8 cellular contexts compared by ENCODE assay signal in the genomic region with DNA sequence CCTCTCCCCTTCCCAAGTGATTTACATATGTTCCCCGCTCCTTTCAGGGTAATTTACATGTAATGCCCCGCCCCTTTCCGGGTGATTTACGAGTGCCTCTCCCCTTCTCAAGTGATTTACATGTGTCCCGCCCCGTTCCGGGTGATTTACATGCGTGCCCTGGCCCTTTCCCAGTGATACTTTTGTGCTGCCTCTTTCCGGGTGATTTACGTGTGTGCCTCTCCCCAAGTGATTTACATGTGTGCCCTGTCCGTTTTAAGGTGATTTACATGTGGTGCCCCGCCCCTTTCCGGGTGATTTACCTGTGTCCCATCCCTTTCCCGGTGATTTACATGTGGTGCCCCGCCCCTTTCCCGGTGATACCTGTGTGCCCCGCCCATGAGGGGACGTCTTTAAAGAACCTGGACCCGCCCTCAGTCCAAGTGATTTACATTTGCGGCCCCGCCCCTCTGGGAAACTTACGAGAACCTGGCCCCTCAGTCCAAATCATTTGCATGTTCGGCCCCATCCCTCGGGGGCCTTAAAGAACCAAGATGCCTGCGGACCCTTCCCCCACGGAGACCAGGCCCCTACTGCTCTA. TPM values are rescaled to one million over a fixed set of nuclear protein-coding genes. Genes with fewer than 3 reads are reported as not detected.
A peak's percentile ranks its signal among the peaks of the same experiment; 100 is the strongest.
DNase-seq lines count a peak whose midpoint lies in the region; ATAC-seq and TF ChIP-seq lines count a peak whose summit lies in the region.

No MANE protein-coding gene starts in this region.

- peak overlapping the region; percentile 99 for H3K27ac ChIP-seq in RWPE1

- peaks cover 5% of the 10 kb centered on the region for H3K36me3 Mint-ChIP-seq in neural crest cell (ENCODE audit: low read depth)

- peak; percentile 40 for ATAC-seq in GM21737 (IDR thresholded peaks at IDR 0.05; ENCODE audit: unreplicated experiment)

- peaks cover 38% of the 10 kb centered on the region for H3K27me3 Mint-ChIP-seq in neural crest cell (ENCODE audit: low read depth)

- H3K4me3 ChIP-seq in fibroblast of the aortic adventitia (ENCODE audit: low read depth, low read length): peak overlapping the region; percentile 59

- TF ChIP-seq CTCF in RWPE1 (conservative IDR thresholded peaks at IDR 0.05; ENCODE audit: low read depth) (no peak), fibroblast of the aortic adventitia (IDR thresholded peaks at IDR 0.05; ENCODE audit: insufficient read depth, low read length) (no peak), neural crest cell (conservative IDR thresholded peaks at IDR 0.05) (no peak)

- peak overlapping the region; percentile 97 for H3K4me3 Mint-ChIP-seq in neural crest cell

- peak overlapping the region; percentile 78 for H3K27ac Mint-ChIP-seq in neural crest cell (ENCODE audit: unreplicated experiment)

- no peaks in the 10 kb centered on the region for H3K9me3 Mint-ChIP-seq in neural crest cell

- peaks cover 10% of the 10 kb centered on the region for H3K4me1 Mint-ChIP-seq in neural crest cell

- DNase-seq in DMS79 treated with DMSO at 0.1 percent for 48 hours (lab: John Stamatoyannopoulos, UW): peak; percentile 67
- peak; percentile 82 for DNase-seq in KG1 (lab: John Stamatoyannopoulos, UW)
- DNase-seq in RWPE1 (ENCODE audit: low spot score): peak; percentile 93
- DNase-seq in activated T-helper 9 cell treated with anti-CD3 and anti-CD28 coated beads, Interleukin-2, amount 50 U/mL, for 16 hours (ENCODE audit: low read depth): peak; percentile 71
- DNase-seq in fibroblast of the aortic adventitia (ENCODE audit: low read depth): peak; percentile 56
- DNase-seq in neural crest cell (ENCODE audit: low read depth, low spot score): peak; percentile 60
- peak; percentile 84 for DNase-seq in superior temporal gyrus (ENCODE audit: extremely low spot score)

- POLR2A ChIA-PET in RWPE1 (lab: Yijun Ruan, JAX; ENCODE audit: low non-redundant PET): interaction anchor here (0.6 to 1.0 kb wide), 3 partner anchors 9 to 502 kb away, joined by 3 to 4 read pairs (median 3); a partner anchor contains a TSS

- CTCF ChIA-PET in RWPE1 (lab: Yijun Ruan, JAX): no interaction called here

RNA-seq across cellular contexts. Expression of a gene that starts 0.6 kb away (rescaled TPM):
- total RNA-seq in fibroblast of the aortic adventitia (ENCODE audit: low replicate concordance) (3.7 and 4.9 TPM in 2 replicates), neural crest cell (2.5 and 3.0 TPM in 2 replicates)

RNA-seq across cellular contexts. Expression of a gene that starts 9.0 kb away (rescaled TPM):
- total RNA-seq in fibroblast of the aortic adventitia (ENCODE audit: low replicate concordance): 7.9 and 48.8 TPM in 2 replicates
- total RNA-seq in neural crest cell: 6.7 and 7.7 TPM in 2 replicates

RNA-seq across cellular contexts. Expression of a gene that starts 15.1 kb away (rescaled TPM):
- 21.7 and 41.7 TPM in 2 replicates for total RNA-seq in fibroblast of the aortic adventitia (ENCODE audit: low replicate concordance)
- 157 and 161 TPM in 2 replicates for total RNA-seq in neural crest cell

RNA-seq across cellular contexts. Expression of a gene that starts 38.5 kb away (rescaled TPM):
- total RNA-seq in fibroblast of the aortic adventitia (ENCODE audit: low replicate concordance) (not detected in 2 replicates), neural crest cell (not detected in 2 replicates)

RNA-seq across cellular contexts. Expression of a gene that starts 48.9 kb away (rescaled TPM):
- total RNA-seq in fibroblast of the aortic adventitia (ENCODE audit: low replicate concordance) (not detected in 2 replicates), neural crest cell (180 and 207 TPM in 2 replicates)

Comparison
In these comparisons a context has a peak if more than half of its experiments do, and no peak if none do; other contexts are left out.
1. Peak in every context shown above with its lines: DNase-seq, ATAC-seq, H3K4me3 ChIP-seq and H3K27ac ChIP-seq.